ENCODE assay signal across 11 cellular contexts in genomic region chr15:61038387-61038786, GRCh38.
DNase-seq lines count a peak whose midpoint lies in the region; TF ChIP-seq lines count a peak whose summit lies in the region.
"Had no signal": no experiment of that assay in that cellular context is flagged by ENCODE, and none has a peak within 500 bp of the region (broad histone marks: within the 10 kb centered on the region; RNA-seq: fewer than 3 reads in every experiment).

No MANE protein-coding gene starts in this region.

- H3K4me1 ChIP-seq in neuronal stem cell (ENCODE audit: control insufficient read depth in 2 of 2, insufficient read depth in 1 of 2, low read depth in 1 of 2, low read length in 2 of 2), result no peaks in the 10 kb centered on the region

- H3K14ac ChIP-seq in neuronal stem cell (ENCODE audit: low read length), result no peak overlapping the region

- no peaks in the 10 kb centered on the region for H3K27me3 ChIP-seq in neuronal stem cell (ENCODE audit: control insufficient read depth in 3 of 3, insufficient read depth in 3 of 3, low read depth in 1 of 3, low read length in 3 of 3)

- no peak overlapping the region for H4K8ac ChIP-seq in neuronal stem cell (ENCODE audit: low read depth, low read length)

- H3K4ac ChIP-seq in neuronal stem cell (ENCODE audit: low read length), result no peak overlapping the region

- no peak overlapping the region for H3K27ac ChIP-seq in neuronal stem cell (replicated peaks; ENCODE audit: low read length)

- no peak overlapping the region for H2BK12ac ChIP-seq in neuronal stem cell (ENCODE audit: low read length)

- H3K79me1 ChIP-seq in neuronal stem cell (ENCODE audit: low read depth, low read length), result no peaks in the 10 kb centered on the region

- H3K9ac ChIP-seq in neuronal stem cell (ENCODE audit: low read depth, low read length, poor library complexity), result no peak overlapping the region

- no peak for TF ChIP-seq CTCF in AG10803 (conservative IDR thresholded peaks at IDR 0.05; ENCODE audit: low read length)
- no peak for TF ChIP-seq CTCF in astrocyte of the cerebellum (IDR thresholded peaks at IDR 0.05; ENCODE audit: low read depth, low read length, missing control alignments)

- no peak overlapping the region for H4K91ac ChIP-seq in neuronal stem cell (ENCODE audit: low read depth, low read length, poor library complexity)

- DNase-seq in AG10803 (ENCODE audit: low read depth), result peak; percentile 44
- peak; percentile 62 for DNase-seq in NCI-H146 (lab: John Stamatoyannopoulos, UW)
- peak; percentile 37 for DNase-seq in astrocyte of the cerebellum (ENCODE audit: low read depth)
- peak; percentile 90 for DNase-seq in iris pigment epithelial cell (ENCODE audit: low read depth)
- no peak for DNase-seq in NCI-H774 (lab: John Stamatoyannopoulos, UW)
- DNase-seq in OCI-M2 (lab: John Stamatoyannopoulos, UW; ENCODE audit: unreplicated experiment), result no peak
- DNase-seq in NAMALWA (ENCODE audit: low spot score), result no peak
- no peak for DNase-seq in neuronal stem cell (ENCODE audit: low spot score)
- DNase-seq: cortex of kidney, GOT3, hippocampal formation had no signal

- no peak overlapping the region for H2BK120ac ChIP-seq in neuronal stem cell (ENCODE audit: low read depth, low read length)

- no peak overlapping the region for H3K18ac ChIP-seq in neuronal stem cell (ENCODE audit: low read length)

- H3K4me3 ChIP-seq in AG10803 (ENCODE audit: low read length) (no peak overlapping the region), astrocyte of the cerebellum (ENCODE audit: low read depth, low read length) (no peak overlapping the region), neuronal stem cell (ENCODE audit: low read length in 2 of 2) (no peak overlapping the region)

- no CpG with 5 or more reads among the region's 5 CpGs for WGBS in neuronal stem cell (ENCODE audit: extremely low coverage in 2 of 2, insufficient read length in 2 of 2, insufficient replicate concordance in 1 of 2), 2 donors

- H2AFZ ChIP-seq in neuronal stem cell (ENCODE audit: low read length), result no peak overlapping the region

- no peak overlapping the region for H2BK15ac ChIP-seq in neuronal stem cell (ENCODE audit: low read length)

- H2BK5ac ChIP-seq in neuronal stem cell (ENCODE audit: low read length), result no peak overlapping the region

- H3K9me3 ChIP-seq in neuronal stem cell (replicated peaks in 1 of 2; ENCODE audit: control insufficient read depth in 2 of 2, insufficient read depth in 1 of 2, low read depth in 1 of 2, low read length in 2 of 2), result no peaks in the 10 kb centered on the region

- H2AK5ac ChIP-seq in neuronal stem cell (ENCODE audit: low read depth, low read length), result no peak overlapping the region

- H3K36me3 ChIP-seq in neuronal stem cell (replicated peaks in 1 of 2; ENCODE audit: control insufficient read depth in 2 of 2, insufficient read depth in 2 of 2, low read length in 2 of 2), result no peaks in the 10 kb centered on the region

- H3K23ac ChIP-seq in neuronal stem cell (ENCODE audit: low read depth, low read length, poor library complexity), result no peak overlapping the region

- in situ Hi-C loops in astrocyte of the cerebellum (cut with HindIII; ENCODE audit: low sequenced_read_pairs), result no loop called here

- H3K4me2 ChIP-seq in neuronal stem cell (ENCODE audit: insufficient read depth, low read length, poor library complexity, severe bottlenecking), result no peak overlapping the region

Comparison
In these comparisons a context has a peak if more than half of its experiments do, and no peak if none do; other contexts are left out.
1. DNase-seq: peak in AG10803 (single experiment), NCI-H146 (single experiment), astrocyte of the cerebellum (single experiment) and iris pigment epithelial cell (single experiment); none in NCI-H774 (single experiment), OCI-M2 (single experiment), NAMALWA (single experiment) and neuronal stem cell (single experiment).